In genomic region chr10:4931587-4931986, GRCh38 we compare ENCODE assay signal across 1 cellular context.
TF ChIP-seq lines count a peak whose summit lies in the region.

No MANE protein-coding gene starts in this region.

TF ChIP-seq in HepG2, 621 proteins besides CTCF, POLR2A, EP300 and RAD21:
- TF ChIP-seq AGO1 (IDR thresholded peaks at IDR 0.05; ENCODE audit: low read depth, low read length, poor library complexity, severe bottlenecking) (no peak), ZNF792 (CRISPR knock-in tag; IDR thresholded peaks at IDR 0.05) (no peak), ZNF574 (CRISPR knock-in tag; IDR thresholded peaks at IDR 0.05) (no peak), HNRNPL (IDR thresholded peaks at IDR 0.05; ENCODE audit: low read depth, low read length) (peak; percentile 72; the same call in 1 of the 2 replicates)
- TF ChIP-seq, protein P1, sequence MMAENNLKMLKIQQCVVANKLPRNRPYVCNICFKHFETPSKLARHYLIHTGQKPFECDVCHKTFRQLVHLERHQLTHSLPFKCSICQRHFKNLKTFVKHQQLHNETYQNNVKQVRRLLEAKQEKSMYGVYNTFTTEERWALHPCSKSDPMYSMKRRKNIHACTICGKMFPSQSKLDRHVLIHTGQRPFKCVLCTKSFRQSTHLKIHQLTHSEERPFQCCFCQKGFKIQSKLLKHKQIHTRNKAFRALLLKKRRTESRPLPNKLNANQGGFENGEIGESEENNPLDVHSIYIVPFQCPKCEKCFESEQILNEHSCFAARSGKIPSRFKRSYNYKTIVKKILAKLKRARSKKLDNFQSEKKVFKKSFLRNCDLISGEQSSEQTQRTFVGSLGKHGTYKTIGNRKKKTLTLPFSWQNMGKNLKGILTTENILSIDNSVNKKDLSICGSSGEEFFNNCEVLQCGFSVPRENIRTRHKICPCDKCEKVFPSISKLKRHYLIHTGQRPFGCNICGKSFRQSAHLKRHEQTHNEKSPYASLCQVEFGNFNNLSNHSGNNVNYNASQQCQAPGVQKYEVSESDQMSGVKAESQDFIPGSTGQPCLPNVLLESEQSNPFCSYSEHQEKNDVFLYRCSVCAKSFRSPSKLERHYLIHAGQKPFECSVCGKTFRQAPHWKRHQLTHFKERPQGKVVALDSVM (CRISPR knock-in tag; IDR thresholded peaks at IDR 0.05): no peak
